7 cellular contexts compared by ENCODE assay signal in genomic region chr11:64996327-64996709, GRCh38. TPM values are rescaled to one million over a fixed set of nuclear protein-coding genes. Genes with fewer than 3 reads are reported as not detected.
DNase-seq lines count a peak whose midpoint lies in the region; ATAC-seq and TF ChIP-seq lines count a peak whose summit lies in the region.
"Had no signal": no experiment of that assay in that cellular context is flagged by ENCODE, and none has a peak within 500 bp of the region (broad histone marks: within the 10 kb centered on the region; RNA-seq: fewer than 3 reads in every experiment).

No MANE protein-coding gene starts in this region.

- H3K27ac ChIP-seq in HUES64 (ENCODE audit: low read depth, low read length) (no peak overlapping the region), rectal smooth muscle tissue (ENCODE audit: low read depth, low read length) (peak overlapping the region; percentile 67)

- in situ Hi-C loops in GM13976 (cut with MboI; ENCODE audit: low sequenced_read_pairs, unreplicated experiment), result no loop called here

- no peaks in the 10 kb centered on the region for H3K27me3 ChIP-seq in HUES64 (ENCODE audit: insufficient read depth, low read length)
- no peaks in the 10 kb centered on the region for H3K27me3 ChIP-seq in endocrine pancreas (ENCODE audit: control insufficient read depth, insufficient read depth, low read length)
- H3K27me3 ChIP-seq in rectal smooth muscle tissue (ENCODE audit: control insufficient read depth, insufficient read depth, low read length), result no peaks in the 10 kb centered on the region

- H3K4me3 ChIP-seq in HUES64 (ENCODE audit: low read length), result peak overlapping the region; percentile 19; the same call in 1 of the 2 replicates
- peak overlapping the region; percentile 44 for H3K4me3 ChIP-seq in endocrine pancreas (ENCODE audit: control insufficient read depth, insufficient read depth, low read length)
- H3K4me3 ChIP-seq in rectal smooth muscle tissue (ENCODE audit: low read length), result peak overlapping the region; percentile 87

- no peak for ATAC-seq in GM21515 (IDR thresholded peaks at IDR 0.05; ENCODE audit: unreplicated experiment)

- TF ChIP-seq CTCF in GM13976 (IDR thresholded peaks at IDR 0.05; ENCODE audit: borderline replicate concordance, control extremely low read depth, extremely low read depth, insufficient read depth, missing control alignments), result no peak

- intact Hi-C loops in activated T-helper 1 cell treated with anti-CD3 and anti-CD28 coated beads, Interleukin-12 subunit alpha, Interleukin-12 subunit beta, Interleukin-2, Interleukin-4 antibody, amounts not matched to agents 30 ng/mL and 10 ng/mL and 1 ng/mL, durations not matched to agents 14 hours and 24 hours and 36 hours (cut with micrococcal nuclease), result no loop called here

- no peaks in the 10 kb centered on the region for H3K36me3 Mint-ChIP-seq in activated T-helper 1 cell treated with anti-CD3 and anti-CD28 coated beads, Interleukin-12 subunit alpha, Interleukin-12 subunit beta, Interleukin-2, Interleukin-4 antibody, amounts not matched to agents 30 ng/mL and 10 ng/mL and 1 ng/mL, durations not matched to agents 14 hours and 24 hours and 36 hours (ENCODE audit: low read depth)

- no peak for DNase-seq in activated T-helper 1 cell treated with anti-CD3 and anti-CD28 coated beads, Interleukin-12 subunit alpha, Interleukin-12 subunit beta, Interleukin-2, Interleukin-4 antibody, amounts not matched to agents 30 ng/mL and 10 ng/mL and 1 ng/mL, durations not matched to agents 14 hours and 24 hours and 36 hours (ENCODE audit: low spot score)
- no peak for DNase-seq in GM13976 (ENCODE audit: low spot score)
- DNase-seq: stimulated activated CD4-positive, alpha-beta T cell treated with anti-CD3 and anti-CD28 coated beads, Interleukin-1b, Interleukin-23, amount 100 ng/mL, for 48 hours had no signal

- no peaks in the 10 kb centered on the region for H3K9me3 Mint-ChIP-seq in activated T-helper 1 cell treated with anti-CD3 and anti-CD28 coated beads, Interleukin-12 subunit alpha, Interleukin-12 subunit beta, Interleukin-2, Interleukin-4 antibody, amounts not matched to agents 30 ng/mL and 10 ng/mL and 1 ng/mL, durations not matched to agents 14 hours and 24 hours and 36 hours

- 85% methylated on average over 11 of the region's 11 CpGs for WGBS in HUES64

- H3K9ac ChIP-seq in HUES64 (ENCODE audit: low read depth, low read length) (peak overlapping the region; percentile 32; the same call in 1 of the 2 replicates), endocrine pancreas (ENCODE audit: control insufficient read depth, insufficient read depth, low read length) (peak overlapping the region; percentile 75), rectal smooth muscle tissue (ENCODE audit: low read length) (peak overlapping the region; percentile 82)

- no peak overlapping the region for H3K27ac Mint-ChIP-seq in activated T-helper 1 cell treated with anti-CD3 and anti-CD28 coated beads, Interleukin-12 subunit alpha, Interleukin-12 subunit beta, Interleukin-2, Interleukin-4 antibody, amounts not matched to agents 30 ng/mL and 10 ng/mL and 1 ng/mL, durations not matched to agents 14 hours and 24 hours and 36 hours

- H3K36me3 ChIP-seq in HUES64 (ENCODE audit: insufficient read depth, low read length) (no peaks in the 10 kb centered on the region), endocrine pancreas (ENCODE audit: control insufficient read depth, insufficient read depth, low read length) (no peaks in the 10 kb centered on the region), rectal smooth muscle tissue (ENCODE audit: control insufficient read depth, insufficient read depth, low read length) (no peaks in the 10 kb centered on the region)

- H3K4me3 Mint-ChIP-seq in activated T-helper 1 cell treated with anti-CD3 and anti-CD28 coated beads, Interleukin-12 subunit alpha, Interleukin-12 subunit beta, Interleukin-2, Interleukin-4 antibody, amounts not matched to agents 30 ng/mL and 10 ng/mL and 1 ng/mL, durations not matched to agents 14 hours and 24 hours and 36 hours, result no peak overlapping the region

- H3K4me1 ChIP-seq in HUES64 (ENCODE audit: insufficient read depth, low read length) (peaks cover 4% of the 10 kb centered on the region; the same call in 1 of the 2 replicates), endocrine pancreas (ENCODE audit: control insufficient read depth, insufficient read depth, low read length) (no peaks in the 10 kb centered on the region), rectal smooth muscle tissue (ENCODE audit: control insufficient read depth, insufficient read depth, low read length) (peaks cover 9% of the 10 kb centered on the region)

- peaks cover 4% of the 10 kb centered on the region for H3K27me3 Mint-ChIP-seq in activated T-helper 1 cell treated with anti-CD3 and anti-CD28 coated beads, Interleukin-12 subunit alpha, Interleukin-12 subunit beta, Interleukin-2, Interleukin-4 antibody, amounts not matched to agents 30 ng/mL and 10 ng/mL and 1 ng/mL, durations not matched to agents 14 hours and 24 hours and 36 hours (ENCODE audit: insufficient read depth)

- peaks cover 24% of the 10 kb centered on the region for H3K4me1 Mint-ChIP-seq in activated T-helper 1 cell treated with anti-CD3 and anti-CD28 coated beads, Interleukin-12 subunit alpha, Interleukin-12 subunit beta, Interleukin-2, Interleukin-4 antibody, amounts not matched to agents 30 ng/mL and 10 ng/mL and 1 ng/mL, durations not matched to agents 14 hours and 24 hours and 36 hours (ENCODE audit: low read depth)

- H3K9me3 ChIP-seq in HUES64 (ENCODE audit: insufficient read depth, low read depth, low read length) (no peaks in the 10 kb centered on the region), endocrine pancreas (ENCODE audit: control insufficient read depth, low read length) (no peaks in the 10 kb centered on the region)

RNA-seq across cellular contexts. Expression of gene BATF2, which starts 0.5 kb away (rescaled TPM):
- 0.60 TPM for polyA plus RNA-seq in HUES64 (2013, experiment 1 of 2)
- polyA plus RNA-seq in HUES64 (2013, experiment 2 of 2), result 0.89 TPM
- not detected in 2 replicates for total RNA-seq in activated T-helper 1 cell treated with anti-CD3 and anti-CD28 coated beads, Interleukin-12 subunit alpha, Interleukin-12 subunit beta, Interleukin-2, Interleukin-4 antibody, amounts not matched to agents 30 ng/mL and 10 ng/mL and 1 ng/mL, durations not matched to agents 14 hours and 24 hours and 36 hours

RNA-seq across cellular contexts. Expression of gene ARL2, which starts 17.6 kb away (rescaled TPM):
- polyA plus RNA-seq in HUES64 (2013, experiment 1 of 2), result 156 TPM
- polyA plus RNA-seq in HUES64 (2013, experiment 2 of 2), result 189 TPM
- 67.3 and 71.2 TPM in 2 replicates for total RNA-seq in activated T-helper 1 cell treated with anti-CD3 and anti-CD28 coated beads, Interleukin-12 subunit alpha, Interleukin-12 subunit beta, Interleukin-2, Interleukin-4 antibody, amounts not matched to agents 30 ng/mL and 10 ng/mL and 1 ng/mL, durations not matched to agents 14 hours and 24 hours and 36 hours

RNA-seq across cellular contexts. Expression of gene MAJIN, which starts 24.4 kb away (rescaled TPM):
- not detected for polyA plus RNA-seq in HUES64 (2013, experiment 1 of 2)
- not detected for polyA plus RNA-seq in HUES64 (2013, experiment 2 of 2)
- not detected in 2 replicates for total RNA-seq in activated T-helper 1 cell treated with anti-CD3 and anti-CD28 coated beads, Interleukin-12 subunit alpha, Interleukin-12 subunit beta, Interleukin-2, Interleukin-4 antibody, amounts not matched to agents 30 ng/mL and 10 ng/mL and 1 ng/mL, durations not matched to agents 14 hours and 24 hours and 36 hours

RNA-seq across cellular contexts. Expression of gene SNX15, which starts 30.9 kb away (rescaled TPM):
- 15.4 TPM for polyA plus RNA-seq in HUES64 (2013, experiment 1 of 2)
- polyA plus RNA-seq in HUES64 (2013, experiment 2 of 2), result 14.0 TPM
- total RNA-seq in activated T-helper 1 cell treated with anti-CD3 and anti-CD28 coated beads, Interleukin-12 subunit alpha, Interleukin-12 subunit beta, Interleukin-2, Interleukin-4 antibody, amounts not matched to agents 30 ng/mL and 10 ng/mL and 1 ng/mL, durations not matched to agents 14 hours and 24 hours and 36 hours, result 19.9 and 30.9 TPM in 2 replicates

RNA-seq across cellular contexts. Expression of gene SAC3D1, which starts 44.7 kb away (rescaled TPM):
- 16.9 TPM for polyA plus RNA-seq in HUES64 (2013, experiment 1 of 2)
- 16.3 TPM for polyA plus RNA-seq in HUES64 (2013, experiment 2 of 2)
- 17.4 and 17.7 TPM in 2 replicates for total RNA-seq in activated T-helper 1 cell treated with anti-CD3 and anti-CD28 coated beads, Interleukin-12 subunit alpha, Interleukin-12 subunit beta, Interleukin-2, Interleukin-4 antibody, amounts not matched to agents 30 ng/mL and 10 ng/mL and 1 ng/mL, durations not matched to agents 14 hours and 24 hours and 36 hours

Comparison
In these comparisons a context has a peak if more than half of its experiments do, and no peak if none do; other contexts are left out.
1. H3K4me3 ChIP-seq: peak in every context shown above with its lines; median percentile 87 in rectal smooth muscle tissue; 44 in endocrine pancreas; 19 in HUES64.
2. H3K9ac ChIP-seq: peak in every context shown above with its lines; median percentile 82 in rectal smooth muscle tissue; 75 in endocrine pancreas; 32 in HUES64.